Comparison of ENCODE assay signal across 8 cellular contexts in genomic region chr13:40116008-40116407, GRCh38.
DNase-seq lines count a peak whose midpoint lies in the region; ATAC-seq, FAIRE-seq and TF ChIP-seq lines count a peak whose summit lies in the region.
"Had no signal": no experiment of that assay in that cellular context is flagged by ENCODE, and none has a peak within 500 bp of the region (broad histone marks: within the 10 kb centered on the region; RNA-seq: fewer than 3 reads in every experiment).

No MANE protein-coding gene starts in this region.

- H3K36me3 ChIP-seq in pancreas = no peaks in the 10 kb centered on the region

- H3K27me3 ChIP-seq in pancreas = no peaks in the 10 kb centered on the region

- DNase-seq in activated CD4-positive, alpha-beta T cell treated with anti-CD3 and anti-CD28 coated beads for 48 hours = peak; percentile 54
- DNase-seq in fibroblast of gingiva (ENCODE audit: low read depth) (peak; percentile 68), pancreas (peak in 3 of 6 donors; percentile 46 to 74 (median 51)), NCI-H1694 (lab: John Stamatoyannopoulos, UW) (no peak), NCI-H446 (lab: John Stamatoyannopoulos, UW) (no peak)

- TF ChIP-seq CTCF in pancreas (IDR thresholded peaks at IDR 0.05) = no peak

- WGBS in pancreas, 2 donors = 24 to 25% methylated on average over 6 of the region's 6 CpGs

- H3K27ac ChIP-seq in pancreas = peak overlapping the region in 3 of 4 donors; percentile 14 to 59 (median 27)

- ATAC-seq in GM19043 (IDR thresholded peaks at IDR 0.05; ENCODE audit: low read depth, unreplicated experiment) (peak; percentile 89), HG03378 (IDR thresholded peaks at IDR 0.05; ENCODE audit: unreplicated experiment) (peak; percentile 96), pancreas (peak; percentile 81 to 94 (median 87))

- H3K4me3 ChIP-seq in pancreas = no peak overlapping the region

- FAIRE-seq in pancreas (lab: Jason Lieb, UNC) = no peak
- FAIRE-seq: TTC549 had no signal

- peaks cover 10 to 18% (median 17%) of the 10 kb centered on the region in 3 donors for H3K4me1 ChIP-seq in pancreas

- no peaks in the 10 kb centered on the region for H3K9me3 ChIP-seq in pancreas

- intact Hi-C loops in pancreas (cut with DNase I) = no loop called here

Comparison
In these comparisons a context has a peak if more than half of its experiments do, and no peak if none do; other contexts are left out.
1. DNase-seq: peak in activated CD4-positive, alpha-beta T cell treated with anti-CD3 and anti-CD28 coated beads for 48 hours (single experiment) and fibroblast of gingiva (single experiment); none in NCI-H1694 (single experiment) and NCI-H446 (0 of 2).
2. Peak in every context shown above with its lines, with median percentiles within 50 percentile points of each other: ATAC-seq.